1 cellular context compared by ENCODE assay signal in the genomic region with DNA sequence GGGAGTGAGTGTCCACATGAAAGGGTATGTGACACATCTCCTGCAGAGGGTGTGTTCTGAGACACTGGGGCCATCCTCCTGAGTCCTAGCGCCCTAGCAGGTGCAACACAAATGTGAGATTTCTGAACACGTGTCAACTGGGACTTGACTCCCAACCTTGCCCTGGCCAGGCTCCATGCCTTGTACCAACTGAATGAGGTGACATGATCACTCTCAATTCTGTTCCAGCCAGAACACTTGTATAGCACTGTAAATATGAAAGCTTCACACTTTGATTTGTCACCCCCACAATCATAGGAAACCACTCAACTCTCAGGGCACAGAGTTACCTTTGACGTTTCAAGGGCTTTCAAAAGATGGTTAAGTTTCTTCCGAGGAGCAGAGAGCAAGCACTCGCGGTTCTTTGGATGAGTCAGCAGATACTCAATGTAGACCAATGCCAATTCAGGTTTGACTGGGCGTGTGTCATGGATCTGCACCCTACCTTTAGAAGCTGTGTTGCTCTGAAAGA.
TF ChIP-seq lines count a peak whose summit lies in the region.

No MANE protein-coding gene starts in this region.

TF ChIP-seq in WTC11, 78 proteins besides CTCF, POLR2A, EP300 and RAD21 (continued from another document):
- TF ChIP-seq JUN (CRISPR knock-in tag; IDR thresholded peaks at IDR 0.05) (no peak), TEAD4 (CRISPR knock-in tag; IDR thresholded peaks at IDR 0.05) (no peak)
